ENCODE assay signal across 8 cellular contexts in the genomic region with DNA sequence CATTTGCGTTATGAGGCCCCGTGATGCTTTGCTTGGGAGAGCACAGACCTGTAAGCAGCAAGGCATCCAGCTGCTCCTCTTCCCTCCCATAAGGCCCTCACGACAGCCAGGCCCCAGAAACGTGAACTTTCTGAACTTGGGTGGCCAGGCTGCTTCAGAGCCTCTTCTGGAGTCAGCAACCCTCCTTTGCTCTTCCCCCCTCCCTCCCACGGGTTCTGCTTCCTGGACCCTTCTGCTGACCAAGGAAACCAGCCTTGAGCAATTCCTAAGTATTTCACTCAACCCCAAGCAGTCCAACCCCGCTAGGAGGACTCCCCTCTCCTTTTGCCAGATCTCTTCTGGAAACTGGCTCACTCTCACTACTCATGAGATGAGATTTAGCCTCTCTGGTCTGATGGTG.
DNase-seq lines count a peak whose midpoint lies in the region; ATAC-seq and TF ChIP-seq lines count a peak whose summit lies in the region.
"Had no signal": no experiment of that assay in that cellular context is flagged by ENCODE, and none has a peak within 500 bp of the region (broad histone marks: within the 10 kb centered on the region; RNA-seq: fewer than 3 reads in every experiment).

No MANE protein-coding gene starts in this region.

- TF ChIP-seq EP300 in esophagus muscularis mucosa (IDR thresholded peaks at IDR 0.05) = no peak

- TF ChIP-seq POLR2A in esophagus muscularis mucosa (IDR thresholded peaks at IDR 0.05; ENCODE audit: low read depth) = no peak

- H3K4me3 ChIP-seq in esophagus muscularis mucosa (no peak overlapping the region), mucosa of rectum (ENCODE audit: low read length in 2 of 2) (no peak overlapping the region), upper lobe of right lung (no peak overlapping the region)

- 65% methylated on average over 6 of the region's 6 CpGs for WGBS in esophagus muscularis mucosa

- intact Hi-C loops in esophagus muscularis mucosa (cut with DNase I) (no loop called here), upper lobe of right lung (cut with DNase I) (no loop called here)

- H3K4me1 ChIP-seq in esophagus muscularis mucosa (peaks cover 0 to 12% (median 10%) of the 10 kb centered on the region in 4 donors), mucosa of rectum (ENCODE audit: control insufficient read depth in 2 of 2, insufficient read depth in 2 of 2, low read length in 2 of 2) (peaks cover 9 to 18% of the 10 kb centered on the region in 2 donors), upper lobe of right lung (peaks cover 28% of the 10 kb centered on the region)

- TF ChIP-seq CTCF in esophagus muscularis mucosa (IDR thresholded peaks at IDR 0.05) (no peak), upper lobe of right lung (IDR thresholded peaks at IDR 0.05) (no peak)

- H3K9me3 ChIP-seq in esophagus muscularis mucosa (no peaks in the 10 kb centered on the region), mucosa of rectum (ENCODE audit: control insufficient read depth in 2 of 2, low read length in 2 of 2) (no peaks in the 10 kb centered on the region), upper lobe of right lung (no peaks in the 10 kb centered on the region)

- H3K27ac ChIP-seq in esophagus muscularis mucosa (replicated peaks in 1 of 4) = peak overlapping the region; percentile 19 to 49 (median 42)
- H3K27ac ChIP-seq in mucosa of rectum (ENCODE audit: low read depth in 2 of 2, low read length in 2 of 2) = peak overlapping the region; percentile 52 to 53
- peak overlapping the region; percentile 51 for H3K27ac ChIP-seq in upper lobe of right lung

- H3K36me3 ChIP-seq in esophagus muscularis mucosa (no peaks in the 10 kb centered on the region), mucosa of rectum (ENCODE audit: control insufficient read depth in 2 of 2, insufficient read depth in 2 of 2, low read length in 2 of 2) (no peaks in the 10 kb centered on the region), upper lobe of right lung (no peaks in the 10 kb centered on the region)

- H3K9ac ChIP-seq in mucosa of rectum (ENCODE audit: low read depth in 1 of 2, low read length in 2 of 2) = no peak overlapping the region

- ATAC-seq in upper lobe of right lung (peak; percentile 74), GM19397 (IDR thresholded peaks at IDR 0.05; ENCODE audit: unreplicated experiment) (no peak)

- H3K27me3 ChIP-seq in esophagus muscularis mucosa (peaks cover 0 to 11% (median 0%) of the 10 kb centered on the region in 4 donors), mucosa of rectum (ENCODE audit: control insufficient read depth in 2 of 2, insufficient read depth in 2 of 2, low read length in 2 of 2) (no peaks in the 10 kb centered on the region), upper lobe of right lung (no peaks in the 10 kb centered on the region)

- DNase-seq in SKM-1 treated with dmso at 0.1 percent for 144 hours (lab: John Stamatoyannopoulos, UW; ENCODE audit: unreplicated experiment) (peak; percentile 41), esophagus muscularis mucosa (ENCODE audit: extremely low spot score) (no peak), upper lobe of right lung (no peak), cortex of kidney (lab: John Stamatoyannopoulos, UW) (no peak), NCI-H1092 treated with DMSO at 0.1 percent for 48 hours (lab: John Stamatoyannopoulos, UW) (no peak)
- DNase-seq: NCI-H82 had no signal
